9 cellular contexts compared by ENCODE assay signal in the genomic region with DNA sequence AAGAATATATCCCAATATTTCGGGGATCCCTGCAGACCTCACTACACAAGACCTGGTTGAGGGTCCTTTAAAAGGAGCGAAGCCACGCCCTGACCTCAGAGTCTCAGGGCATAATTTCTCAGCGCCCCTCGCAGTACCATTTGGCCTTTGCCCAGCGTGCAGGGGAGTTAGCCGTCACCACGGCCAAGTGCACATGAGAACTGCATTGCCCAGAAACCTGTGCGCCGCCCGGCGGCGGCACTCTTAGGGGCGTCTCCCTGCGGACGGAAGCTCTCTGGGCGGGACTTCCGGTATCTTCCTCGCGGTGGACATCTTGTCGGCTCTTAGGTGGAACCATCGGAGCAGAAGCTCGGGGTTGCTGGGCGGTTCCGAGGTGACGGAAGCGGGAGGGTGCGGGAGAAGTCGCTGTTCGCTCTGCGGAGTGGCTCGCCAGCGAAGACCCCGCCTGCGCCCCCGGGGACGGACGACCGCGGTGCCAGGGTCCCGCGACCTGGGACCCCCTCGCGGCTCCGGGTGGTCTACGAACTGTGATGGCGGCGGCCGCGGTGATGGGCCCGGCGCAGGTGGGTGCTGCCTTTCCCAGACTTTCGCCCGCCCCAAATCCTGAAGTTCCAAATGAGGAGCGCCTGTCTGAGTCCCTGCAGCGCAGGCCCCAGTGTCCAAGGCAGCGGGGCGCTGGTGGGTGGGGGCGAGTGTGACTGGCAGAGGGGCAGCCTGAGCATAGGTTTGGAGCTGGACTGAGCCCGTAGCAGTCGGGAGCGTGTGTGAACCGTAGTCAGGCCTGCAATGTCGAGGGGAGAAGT. TPM values are rescaled to one million over a fixed set of nuclear protein-coding genes. Genes with fewer than 3 reads are reported as not detected.
DNase-seq lines count a peak whose midpoint lies in the region; ATAC-seq, FAIRE-seq and TF ChIP-seq lines count a peak whose summit lies in the region.
"Had no signal": no experiment of that assay in that cellular context is flagged by ENCODE, and none has a peak within 500 bp of the region (broad histone marks: within the 10 kb centered on the region; RNA-seq: fewer than 3 reads in every experiment).

Gene ZNF134 (plus strand): TSS at position 302 of the 803 bp plus-strand sequence. CDS start 5,227 bp downstream, outside the sequence.

- FAIRE-seq in small intestine (lab: Jason Lieb, UNC), result no peak
- FAIRE-seq: A204.1 had no signal

- peaks cover 11% of the 10 kb centered on the region for H3K9me3 ChIP-seq in WERI-Rb-1 (ENCODE audit: severe bottlenecking)
- H3K9me3 ChIP-seq in mammary epithelial cell (replicated peaks; ENCODE audit: insufficient read depth, low read length), result peaks cover 46% of the 10 kb centered on the region
- H3K9me3 ChIP-seq in small intestine (ENCODE audit: control insufficient read depth, low read depth), result peaks cover 7% of the 10 kb centered on the region

- H3K36me3 ChIP-seq in WERI-Rb-1 (peaks cover 46% of the 10 kb centered on the region), mammary epithelial cell (ENCODE audit: insufficient read depth, low read length) (peaks cover 12% of the 10 kb centered on the region), small intestine (ENCODE audit: control insufficient read depth in 2 of 2, insufficient read depth in 2 of 2, low read length in 2 of 2) (peaks cover 10 to 21% of the 10 kb centered on the region in 2 donors)

- ATAC-seq in HG03064 (IDR thresholded peaks at IDR 0.05; ENCODE audit: low read depth, unreplicated experiment), result peak; percentile 89

- H4K20me1 ChIP-seq in mammary epithelial cell (ENCODE audit: insufficient read depth, low read length), result no peaks in the 10 kb centered on the region

- no peak for TF ChIP-seq CTCF in WERI-Rb-1 (IDR thresholded peaks at IDR 0.05; ENCODE audit: low read depth, low read length)
- peak; percentile 8 to 71 for TF ChIP-seq CTCF in mammary epithelial cell (conservative IDR thresholded peaks at IDR 0.05 in 1 of 2, IDR thresholded peaks at IDR 0.05 in 1 of 2; ENCODE audit: extremely low read depth in 1 of 2, insufficient read depth in 1 of 2, low read depth in 1 of 2, low read length in 2 of 2)

- H3K4me1 ChIP-seq in mammary epithelial cell (ENCODE audit: insufficient read depth, low read length), result peaks cover 3% of the 10 kb centered on the region
- no peaks in the 10 kb centered on the region for H3K4me1 ChIP-seq in small intestine (ENCODE audit: control insufficient read depth in 2 of 2, insufficient read depth in 1 of 2, low read depth in 1 of 2, low read length in 1 of 2)

- H3K27me3 ChIP-seq in WERI-Rb-1 (ENCODE audit: insufficient read depth, low read depth, severe bottlenecking), result no peaks in the 10 kb centered on the region
- no peaks in the 10 kb centered on the region for H3K27me3 ChIP-seq in mammary epithelial cell (ENCODE audit: insufficient read depth, low read length)
- no peaks in the 10 kb centered on the region for H3K27me3 ChIP-seq in small intestine (ENCODE audit: control insufficient read depth in 2 of 2, insufficient read depth in 2 of 2, low read length in 2 of 2)

- CTCF ChIA-PET in mammary epithelial cell (lab: Charles Lee; ENCODE audit: low non-redundant PET), result interaction anchor here (0.6 kb wide), 1 partner anchor 891 kb away, joined by 7 read pairs; no protein-coding TSS in a partner anchor

- intact Hi-C loops in mammary epithelial cell (cut with micrococcal nuclease), result loop anchor here (1.0 to 2.0 kb wide), 2 partner anchors 19 to 207 kb away; partner anchors contain the start of gene ZNF211

- in situ Hi-C loops in mammary epithelial cell (cut with MboI; ENCODE audit: low sequenced_read_pairs in 2 of 2), result no loop called here

- peaks cover 52% of the 10 kb centered on the region for H3K79me2 ChIP-seq in mammary epithelial cell (ENCODE audit: insufficient read depth, low read length)

- peak within 1 kb of the TSS; percentile 78 for H3K4me2 ChIP-seq in mammary epithelial cell (ENCODE audit: insufficient read depth, low read depth, low read length)

- WGBS in mammary epithelial cell (ENCODE audit: low coverage, missing lambda C conversion rate), result 4% methylated on average over 27 of the region's 64 CpGs
- WGBS in small intestine, 3 donors, result 2 to 3% (median 2%) methylated on average over 64 of the region's 64 CpGs

- peak within 1 kb of the TSS; percentile 94 for H2AFZ ChIP-seq in mammary epithelial cell (ENCODE audit: low read depth, low read length)

- H3K27ac ChIP-seq in WERI-Rb-1, result peak within 1 kb of the TSS; percentile 73
- peak within 1 kb of the TSS; percentile 25 for H3K27ac ChIP-seq in mammary epithelial cell (ENCODE audit: insufficient read depth, low read depth, low read length)
- peak within 1 kb of the TSS in 1 of 2 donors; percentile 34 for H3K27ac ChIP-seq in small intestine (ENCODE audit: low read depth in 1 of 2, low read length in 1 of 2)

- H3K9ac ChIP-seq in mammary epithelial cell (ENCODE audit: insufficient read depth, low read length), result peak within 1 kb of the TSS; percentile 59

- dilution Hi-C loops in mammary epithelial cell (cut with HindIII; ENCODE audit: low sequenced_read_pairs), result no loop called here

- peak within 1 kb of the TSS; percentile 99 for H3K4me3 ChIP-seq in WERI-Rb-1 (ENCODE audit: low read depth, low read length)
- H3K4me3 ChIP-seq in mammary epithelial cell (replicated peaks in 1 of 3; ENCODE audit: insufficient read depth in 1 of 3, low read depth in 2 of 3, low read length in 3 of 3), result peak within 1 kb of the TSS; percentile 88 to 99 (median 91)
- peak within 1 kb of the TSS; percentile 87 for H3K4me3 ChIP-seq in small intestine (ENCODE audit: low read depth in 1 of 2, low read length in 2 of 2)

- DNase-seq in NK-92 treated with Interleukin-12 subunit alpha and Interleukin-12 subunit beta, amount 100 ng/mL, for 24 hours (lab: John Stamatoyannopoulos, UW), result peak; percentile 55
- DNase-seq in NK-92 (lab: John Stamatoyannopoulos, UW; ENCODE audit: unreplicated experiment) (no peak), NCI-H2171 (lab: John Stamatoyannopoulos, UW) (peak; percentile 90), WERI-Rb-1 (peak; percentile 92), mammary epithelial cell (peak; percentile 82), iPS-NIHi7 (ENCODE audit: extremely low spot score) (peak; percentile 97), small intestine (peak; percentile 89)

- BruUV-seq in mammary epithelial cell (replicated peaks; lab: Mats Ljungman, UMichigan), result TSS peak; percentile 24

RNA-seq across cellular contexts. Expression of gene ZNF134, which starts in this region (rescaled TPM):
- 10 to 100 TPM; 21.7 to 32.0 TPM for total RNA-seq in mammary epithelial cell
- 9.3 TPM for polyA plus RNA-seq in mammary epithelial cell
- 6.3 TPM for polyA minus RNA-seq in mammary epithelial cell
- polyA plus RNA-seq in small intestine, result 1 to 10 TPM; 1.9 to 5.4 (median 3.1) TPM
